In genomic region chr1:71245246-71245645, GRCh38 we compare ENCODE assay signal across 32 cellular contexts.
"Had no signal": no experiment of that assay in that cellular context is flagged by ENCODE, and none has a peak within 500 bp of the region (broad histone marks: within the 10 kb centered on the region; RNA-seq: fewer than 3 reads in every experiment).

No MANE protein-coding gene starts in this region.

- H3K4me3 ChIP-seq: adrenal gland, body of pancreas, esophagus squamous epithelium, heart right ventricle, ovary, sigmoid colon, suprapubic skin, tibial artery, upper lobe of right lung had no signal

- H3K27me3 ChIP-seq: adrenal gland, body of pancreas, esophagus squamous epithelium, heart right ventricle, ovary, sigmoid colon, suprapubic skin, tibial artery, upper lobe of right lung had no signal

- DNase-seq: activated CD4-positive, alpha-beta memory T cell treated with anti-CD3 and anti-CD28 coated beads for 36 hours; activated CD4-positive, alpha-beta T cell treated with anti-CD3 and anti-CD28 coated beads, Interleukin-2, amount 10 ng/mL, durations not matched to agents 24 days and 14 days; activated CD4-positive, CD25-positive, alpha-beta regulatory T cell treated with anti-CD3 and anti-CD28 coated beads, Interleukin-2, amount 50 U/mL, for 72 hours; activated CD8-positive, alpha-beta memory T cell treated with anti-CD3 and anti-CD28 coated beads, Interleukin-2, amount 50 U/mL, for 4 hours; activated effector memory CD4-positive, alpha-beta T cell treated with anti-CD3 and anti-CD28 coated beads, Interleukin-2, amount 50 U/mL, for 16 hours; activated naive CD4-positive, alpha-beta T cell treated with anti-CD3 and anti-CD28 coated beads for 36 hours; activated naive CD8-positive, alpha-beta T cell treated with anti-CD3 and anti-CD28 coated beads for 36 hours; activated T-cell treated with anti-CD3 and anti-CD28 coated beads, Interleukin-2, amount 50 U/mL, for 1 hour; adrenal gland; aorta; body of pancreas; effector CD8-positive, alpha-beta T cell; esophagus squamous epithelium; foreskin melanocyte; heart right ventricle; midbrain; naive thymus-derived CD4-positive, alpha-beta T cell; ovary; retina; sigmoid colon; small intestine; stimulated activated CD4-positive, alpha-beta T cell treated with anti-CD3 and anti-CD28 coated beads, Interleukin-1b, Interleukin-23, amount 100 ng/mL, for 48 hours; stimulated activated CD4-positive, alpha-beta T cell treated with anti-CD3 and anti-CD28 coated beads, Interleukin-4, amount 100 ng/mL, for 4 hours; stimulated activated CD8-positive, alpha-beta memory T cell treated with anti-CD3 and anti-CD28 coated beads, Interleukin-4, amount 100 ng/mL, for 48 hours; stimulated activated naive B cell treated with anti-CD40 and anti-IgM and Interleukin-4, amounts not matched to agents 10 μg/mL and 1 μg/mL and 100 μg/mL, for 72 hours; T1000; tibial artery; upper lobe of right lung had no signal

- ATAC-seq: body of pancreas; heart right ventricle; naive thymus-derived CD4-positive, alpha-beta T cell; stimulated activated naive B cell treated with anti-CD40 and anti-IgM and Interleukin-4, amounts not matched to agents 10 μg/mL and 1 μg/mL and 100 μg/mL, for 72 hours; upper lobe of right lung had no signal

- H3K36me3 ChIP-seq: adrenal gland, esophagus squamous epithelium, heart right ventricle, ovary, sigmoid colon, suprapubic skin, tibial artery, upper lobe of right lung had no signal

- H3K4me1 ChIP-seq: adrenal gland, body of pancreas, esophagus squamous epithelium, heart right ventricle, sigmoid colon, suprapubic skin, tibial artery, upper lobe of right lung had no signal

- H3K9me3 ChIP-seq: body of pancreas, esophagus squamous epithelium, heart right ventricle, ovary, suprapubic skin, tibial artery, upper lobe of right lung had no signal

- H3K27ac ChIP-seq: adrenal gland, body of pancreas, epithelial cell of prostate, esophagus squamous epithelium, heart right ventricle, ovary, sigmoid colon, suprapubic skin, tibial artery, upper lobe of right lung had no signal

- FAIRE-seq: colon, endometrium, small intestine had no signal
